Comparison of ENCODE assay signal across 1 cellular context in the genomic region with DNA sequence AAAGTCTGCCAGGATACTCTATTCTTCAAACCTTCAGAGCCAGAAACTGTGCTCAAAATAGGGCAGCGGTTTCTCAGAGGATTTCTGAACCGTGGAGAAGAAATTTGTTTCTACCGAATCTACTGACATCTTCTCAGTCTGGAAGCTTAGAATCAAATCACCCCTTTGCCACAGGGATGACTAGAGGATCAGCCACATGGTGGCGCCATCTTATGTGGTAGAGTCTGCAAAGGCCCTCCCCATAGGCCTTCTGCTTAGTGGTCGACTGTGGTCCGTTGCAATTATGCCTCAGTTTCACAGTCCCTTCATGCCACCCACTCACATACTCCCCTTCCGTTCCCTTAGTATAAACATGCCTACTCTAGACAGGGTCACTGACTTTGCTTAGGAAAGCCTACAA.
TF ChIP-seq lines count a peak whose summit lies in the region.

No MANE protein-coding gene starts in this region.

TF ChIP-seq in H1, 55 proteins besides CTCF, POLR2A, EP300 and RAD21:
- TF ChIP-seq CBX8 (IDR thresholded peaks at IDR 0.05; ENCODE audit: borderline replicate concordance, low read depth, low read length): no peak
- TF ChIP-seq YY1 (IDR thresholded peaks at IDR 0.05; ENCODE audit: low read depth, low read length): no peak
- no peak for TF ChIP-seq MAFK (IDR thresholded peaks at IDR 0.05; ENCODE audit: low read depth, low read length)
- TF ChIP-seq POU5F1 (IDR thresholded peaks at IDR 0.05; ENCODE audit: low read depth, low read length): no peak
- no peak for TF ChIP-seq TCF12 (IDR thresholded peaks at IDR 0.05; ENCODE audit: low read depth, low read length)
- TF ChIP-seq SP1 (IDR thresholded peaks at IDR 0.05; ENCODE audit: low read depth, low read length): no peak
- TF ChIP-seq, protein P1, sequence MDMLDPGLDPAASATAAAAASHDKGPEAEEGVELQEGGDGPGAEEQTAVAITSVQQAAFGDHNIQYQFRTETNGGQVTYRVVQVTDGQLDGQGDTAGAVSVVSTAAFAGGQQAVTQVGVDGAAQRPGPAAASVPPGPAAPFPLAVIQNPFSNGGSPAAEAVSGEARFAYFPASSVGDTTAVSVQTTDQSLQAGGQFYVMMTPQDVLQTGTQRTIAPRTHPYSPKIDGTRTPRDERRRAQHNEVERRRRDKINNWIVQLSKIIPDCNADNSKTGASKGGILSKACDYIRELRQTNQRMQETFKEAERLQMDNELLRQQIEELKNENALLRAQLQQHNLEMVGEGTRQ (IDR thresholded peaks at IDR 0.05; ENCODE audit: low read length): no peak
- no peak for TF ChIP-seq CTBP2 (IDR thresholded peaks at IDR 0.05; ENCODE audit: borderline replicate concordance, insufficient read depth, insufficient read length, low read length)
TF ChIP-seq in H1: peak in this region for 0.
